Comparison of ENCODE assay signal across 10 cellular contexts in the genomic region with DNA sequence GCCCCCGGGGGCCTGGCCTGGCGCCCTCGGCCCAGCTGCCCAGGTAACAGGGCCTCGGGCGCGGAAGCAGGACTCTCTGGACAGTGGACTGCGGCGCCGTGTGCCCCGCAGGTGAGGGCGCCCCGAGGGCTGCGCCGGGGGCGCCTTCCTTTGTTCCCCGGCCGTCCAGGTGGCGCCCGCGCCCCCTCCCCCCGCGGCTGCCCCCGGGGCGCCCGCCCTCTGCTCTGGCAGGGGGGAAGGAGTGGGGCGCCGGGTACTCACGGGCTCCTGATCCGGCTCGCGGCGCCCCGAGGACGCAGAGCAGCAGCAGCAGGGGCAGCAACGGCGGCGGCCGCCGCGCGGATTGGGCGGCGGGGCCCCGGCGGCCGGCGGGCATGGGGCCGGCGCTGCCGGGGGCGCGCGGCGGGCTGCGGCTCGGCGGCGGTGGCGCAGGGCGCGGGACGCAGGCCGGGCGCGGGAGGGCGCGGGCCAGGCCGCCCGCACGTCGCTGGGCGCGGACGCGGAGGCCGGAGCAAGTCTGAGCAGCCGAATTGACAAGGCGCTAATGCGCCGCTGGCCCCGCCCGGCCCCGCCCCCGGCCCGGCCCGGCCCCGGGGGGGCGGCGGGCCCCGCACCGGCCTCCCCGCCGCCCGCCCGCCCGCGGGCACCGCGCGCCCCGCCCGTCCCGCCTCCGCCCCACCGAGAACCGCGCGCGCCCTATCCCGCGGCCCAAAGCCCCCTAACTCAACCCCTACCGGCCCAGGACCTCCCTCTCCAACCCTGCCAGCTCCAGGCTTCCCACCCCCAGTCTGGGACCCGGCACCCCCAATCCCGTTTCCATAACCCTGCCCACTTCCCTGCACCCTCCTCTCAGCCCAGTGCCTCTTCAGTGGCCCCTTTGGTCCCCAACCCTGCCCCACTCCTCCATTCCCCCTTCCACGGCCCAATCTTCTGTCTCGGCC. TPM values are rescaled to one million over a fixed set of nuclear protein-coding genes. Genes with fewer than 3 reads are reported as not detected.
DNase-seq lines count a peak whose midpoint lies in the region; ATAC-seq and TF ChIP-seq lines count a peak whose summit lies in the region.
"Had no signal": no experiment of that assay in that cellular context is flagged by ENCODE, and none has a peak within 500 bp of the region (broad histone marks: within the 10 kb centered on the region; RNA-seq: fewer than 3 reads in every experiment).

A gene with protein sequence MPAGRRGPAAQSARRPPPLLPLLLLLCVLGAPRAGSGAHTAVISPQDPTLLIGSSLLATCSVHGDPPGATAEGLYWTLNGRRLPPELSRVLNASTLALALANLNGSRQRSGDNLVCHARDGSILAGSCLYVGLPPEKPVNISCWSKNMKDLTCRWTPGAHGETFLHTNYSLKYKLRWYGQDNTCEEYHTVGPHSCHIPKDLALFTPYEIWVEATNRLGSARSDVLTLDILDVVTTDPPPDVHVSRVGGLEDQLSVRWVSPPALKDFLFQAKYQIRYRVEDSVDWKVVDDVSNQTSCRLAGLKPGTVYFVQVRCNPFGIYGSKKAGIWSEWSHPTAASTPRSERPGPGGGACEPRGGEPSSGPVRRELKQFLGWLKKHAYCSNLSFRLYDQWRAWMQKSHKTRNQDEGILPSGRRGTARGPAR (minus strand): TSS at position 519 of the 941 bp plus-strand sequence. CDS start 143 bp downstream, at position 376.

- no peak for TF ChIP-seq CTCF in coronary artery (IDR thresholded peaks at IDR 0.05)
- no peak for TF ChIP-seq CTCF in lung (IDR thresholded peaks at IDR 0.05; ENCODE audit: control extremely low read depth, extremely low read depth)
- TF ChIP-seq CTCF in upper lobe of left lung (IDR thresholded peaks at IDR 0.05) = no peak

- TF ChIP-seq POLR2A in upper lobe of left lung (IDR thresholded peaks at IDR 0.05) = no peak

- H3K4me1 ChIP-seq in lung (ENCODE audit: control insufficient read depth in 2 of 2, insufficient read depth in 2 of 2, low read length in 2 of 2) (peaks cover 0 to 2% of the 10 kb centered on the region in 2 donors), upper lobe of left lung (peaks cover 33 to 60% (median 40%) of the 10 kb centered on the region in 4 donors)

- H3K36me3 ChIP-seq in lung (ENCODE audit: control insufficient read depth in 2 of 2, insufficient read depth in 2 of 2, low read length in 2 of 2) (no peaks in the 10 kb centered on the region), upper lobe of left lung (no peaks in the 10 kb centered on the region)

- H3K27ac ChIP-seq in coronary artery = peak within 1 kb of the TSS in 1 of 2 donors; percentile 76
- no peak within 1 kb of the TSS for H3K27ac ChIP-seq in lung (ENCODE audit: low read depth in 1 of 2, low read length in 1 of 2)
- no peak within 1 kb of the TSS for H3K27ac ChIP-seq in upper lobe of left lung

- peak within 1 kb of the TSS; percentile 71 for H3K4me3 ChIP-seq in coronary artery
- no peak within 1 kb of the TSS for H3K4me3 ChIP-seq in lung
- H3K4me3 ChIP-seq in upper lobe of left lung = peak within 1 kb of the TSS in 3 of 4 donors; percentile 28 to 38 (median 31)
- H3K4me3 ChIP-seq: GM12878 had no signal

- WGBS in lung, 2 donors = 1% methylated on average over 34 to 115 of the region's 116 CpGs
- WGBS in upper lobe of left lung, 2 donors = 0 to 1% methylated on average over 4 to 10 of the region's 116 CpGs

- ATAC-seq in lung (ENCODE audit: insufficient read depth, low FRiP score) (no peak), upper lobe of left lung (ENCODE audit: low FRiP score in 2 of 2) (no peak)
- no peak for ATAC-seq in activated CD4-positive, CD25-positive, alpha-beta regulatory T cell treated with anti-CD3 and anti-CD28 coated beads, Interleukin-2, amount 50 U/mL, for 24 hours
- ATAC-seq: GM12878 had no signal

- no peak for TF ChIP-seq EP300 in upper lobe of left lung (IDR thresholded peaks at IDR 0.05)

- DNase-seq in NCI-H146 (lab: John Stamatoyannopoulos, UW) = peak; percentile 52
- no peak for DNase-seq in NCI-H146 treated with DMSO at 0.1 percent for 48 hours (lab: John Stamatoyannopoulos, UW; ENCODE audit: unreplicated experiment)
- DNase-seq in coronary artery (ENCODE audit: low spot score) = no peak
- no peak for DNase-seq in lung (ENCODE audit: low spot score)
- DNase-seq in upper lobe of left lung = peak in 1 of 2 donors; percentile 77
- no peak for DNase-seq in NCI-H526 treated with DMSO at 0.1 percent for 48 hours (lab: John Stamatoyannopoulos, UW)
- DNase-seq in NCI-H2227 (lab: John Stamatoyannopoulos, UW; ENCODE audit: unreplicated experiment) = no peak
- DNase-seq: Karpas-422 had no signal

- peaks cover 0 to 4% of the 10 kb centered on the region in 2 donors for H3K9me3 ChIP-seq in lung (ENCODE audit: control insufficient read depth in 2 of 2, insufficient read depth in 1 of 2, low read length in 1 of 2)
- no peaks in the 10 kb centered on the region for H3K9me3 ChIP-seq in upper lobe of left lung

- H3K27me3 ChIP-seq in lung (ENCODE audit: control insufficient read depth, insufficient read depth) (no peaks in the 10 kb centered on the region), upper lobe of left lung (peaks cover 0 to 69% (median 45%) of the 10 kb centered on the region in 4 donors)

RNA-seq across cellular contexts. Expression of the gene that starts here (rescaled TPM):
- total RNA-seq in lung (10 to 100 TPM; 13.3 to 36.9 TPM), upper lobe of left lung (10 to 100 TPM; 15.0 to 54.8 (median 20.0) TPM)
- polyA plus RNA-seq in lung = 10 to 100 TPM; 12.8 to 48.2 TPM
